1 cellular context compared by ENCODE assay signal in the genomic region with DNA sequence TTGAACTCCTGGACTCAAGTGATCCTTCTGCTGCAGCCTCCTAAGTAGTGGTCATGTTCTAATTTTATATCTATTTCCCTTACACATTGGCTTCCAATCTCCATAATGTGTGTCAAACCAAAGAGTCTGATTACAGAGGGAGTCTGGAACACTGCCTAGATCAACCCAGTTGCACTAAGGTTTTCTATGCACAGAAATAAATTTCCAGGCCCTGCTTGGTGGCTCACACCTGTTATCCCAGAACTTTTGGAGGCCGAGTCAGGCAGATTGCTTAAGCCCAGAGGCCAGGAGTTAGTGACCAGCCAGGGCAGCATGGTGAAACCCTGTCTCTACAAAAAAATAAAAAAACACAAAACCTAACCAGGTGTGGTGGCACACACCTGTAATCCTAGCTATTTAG.
TF ChIP-seq lines count a peak whose summit lies in the region.

No MANE protein-coding gene starts in this region.

TF ChIP-seq in liver, 16 proteins besides CTCF, POLR2A, EP300 and RAD21:
- TF ChIP-seq EGR1 (IDR thresholded peaks at IDR 0.05; ENCODE audit: low read depth in 2 of 2): peak in 1 of 2 donors; percentile 9
- TF ChIP-seq, protein P1, sequence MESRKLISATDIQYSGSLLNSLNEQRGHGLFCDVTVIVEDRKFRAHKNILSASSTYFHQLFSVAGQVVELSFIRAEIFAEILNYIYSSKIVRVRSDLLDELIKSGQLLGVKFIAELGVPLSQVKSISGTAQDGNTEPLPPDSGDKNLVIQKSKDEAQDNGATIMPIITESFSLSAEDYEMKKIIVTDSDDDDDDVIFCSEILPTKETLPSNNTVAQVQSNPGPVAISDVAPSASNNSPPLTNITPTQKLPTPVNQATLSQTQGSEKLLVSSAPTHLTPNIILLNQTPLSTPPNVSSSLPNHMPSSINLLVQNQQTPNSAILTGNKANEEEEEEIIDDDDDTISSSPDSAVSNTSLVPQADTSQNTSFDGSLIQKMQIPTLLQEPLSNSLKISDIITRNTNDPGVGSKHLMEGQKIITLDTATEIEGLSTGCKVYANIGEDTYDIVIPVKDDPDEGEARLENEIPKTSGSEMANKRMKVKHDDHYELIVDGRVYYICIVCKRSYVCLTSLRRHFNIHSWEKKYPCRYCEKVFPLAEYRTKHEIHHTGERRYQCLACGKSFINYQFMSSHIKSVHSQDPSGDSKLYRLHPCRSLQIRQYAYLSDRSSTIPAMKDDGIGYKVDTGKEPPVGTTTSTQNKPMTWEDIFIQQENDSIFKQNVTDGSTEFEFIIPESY (IDR thresholded peaks at IDR 0.05): peak; percentile 21
- TF ChIP-seq HNF4A (conservative IDR thresholded peaks at IDR 0.05): peak in 1 of 2 donors; percentile 53
- peak; percentile 40 for TF ChIP-seq SP1 (IDR thresholded peaks at IDR 0.05)
- TF ChIP-seq JUND (IDR thresholded peaks at IDR 0.05): peak; percentile 24 to 33
- TF ChIP-seq RXRA (IDR thresholded peaks at IDR 0.05): peak in 1 of 2 donors; percentile 48
- TF ChIP-seq YY1 (IDR thresholded peaks at IDR 0.05): peak; percentile 7
- peak in 1 of 2 donors; percentile 10 for TF ChIP-seq GABPA (IDR thresholded peaks at IDR 0.05 in 1 of 2, conservative IDR thresholded peaks at IDR 0.05 in 1 of 2)
